8 cellular contexts compared by ENCODE assay signal in the genomic region with DNA sequence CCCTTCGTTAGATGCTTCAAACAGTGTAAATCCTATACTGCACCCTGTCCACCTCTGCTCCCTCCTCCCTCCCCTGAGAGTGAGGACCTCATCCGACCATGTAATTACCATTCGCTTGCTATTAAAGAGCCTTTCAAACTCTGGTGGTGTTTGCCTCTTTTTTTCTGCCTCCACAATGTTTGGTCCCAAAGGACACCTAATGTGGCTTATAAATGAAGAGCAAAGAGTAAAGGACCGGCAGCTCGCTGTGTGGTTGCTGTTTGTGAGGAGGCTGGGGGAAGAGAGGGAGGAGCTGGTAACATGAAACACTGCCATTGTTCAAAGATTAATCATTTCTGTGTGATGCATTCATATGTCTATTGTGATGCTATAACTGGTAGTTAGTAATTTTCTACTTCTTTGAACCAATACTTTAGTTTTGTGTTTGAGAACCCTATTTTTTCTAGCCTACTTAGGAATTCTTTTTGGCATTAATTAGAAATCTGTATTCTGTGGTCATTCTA. TPM values are rescaled to one million over a fixed set of nuclear protein-coding genes. Genes with fewer than 3 reads are reported as not detected.
DNase-seq lines count a peak whose midpoint lies in the region; ATAC-seq lines count a peak whose summit lies in the region.

No MANE protein-coding gene starts in this region.

- DNase-seq in HT1080 (ENCODE audit: low read depth) (peak; percentile 83), T-helper 17 cell (no peak), globus pallidus (ENCODE audit: low spot score) (peak; percentile 86), NK-92 (lab: John Stamatoyannopoulos, UW; ENCODE audit: unreplicated experiment) (no peak), middle frontal gyrus (ENCODE audit: extremely low spot score, low spot score) (no peak), Kasumi-1 (lab: John Stamatoyannopoulos, UW) (no peak)

- no peak overlapping the region for H3K4me3 Mint-ChIP-seq in T-helper 17 cell

- H3K9me3 ChIP-seq in T-helper 17 cell (ENCODE audit: control insufficient read depth, low read length, poor library complexity, severe bottlenecking): no peaks in the 10 kb centered on the region

- peaks cover 23% of the 10 kb centered on the region for H3K4me1 Mint-ChIP-seq in T-helper 17 cell

- peak overlapping the region; percentile 95 for H3K27ac ChIP-seq in temporal lobe (ENCODE audit: low read depth, low read length)

- peaks cover 4% of the 10 kb centered on the region for H3K27me3 Mint-ChIP-seq in T-helper 17 cell

- peak overlapping the region; percentile 84 for H3K27ac Mint-ChIP-seq in T-helper 17 cell

- ATAC-seq in GM18907 (IDR thresholded peaks at IDR 0.05; ENCODE audit: unreplicated experiment): peak; percentile 43
- ATAC-seq in T-helper 17 cell: no peak

- H3K36me3 Mint-ChIP-seq in T-helper 17 cell (ENCODE audit: low read depth): peaks cover 5% of the 10 kb centered on the region

RNA-seq across cellular contexts. Expression of a gene that starts 27.9 kb away (rescaled TPM):
- 2.4 and 2.9 TPM in 2 replicates for total RNA-seq in HT1080 (2014; rRNA removed; shearing (Covaris generic))
- 4.3 and 5.6 TPM in 2 replicates for polyA plus RNA-seq in HT1080 (2015; cell fraction: cytosol; rRNA removed)
- 5.5 and 8.8 TPM in 2 replicates for polyA plus RNA-seq in HT1080 (2015; cell fraction: nucleus; rRNA removed)
- total RNA-seq in T-helper 17 cell (10 to 100 TPM; 25.1 to 91.0 TPM), temporal lobe (281 TPM)

Comparison
In these comparisons a context has a peak if more than half of its experiments do, and no peak if none do; other contexts are left out.
1. DNase-seq: peak in HT1080 (single experiment) and globus pallidus (single experiment); none in T-helper 17 cell (0 of 3), NK-92 (single experiment), middle frontal gyrus (single experiment) and Kasumi-1 (0 of 2).